ENCODE assay signal across 15 cellular contexts in the genomic region with DNA sequence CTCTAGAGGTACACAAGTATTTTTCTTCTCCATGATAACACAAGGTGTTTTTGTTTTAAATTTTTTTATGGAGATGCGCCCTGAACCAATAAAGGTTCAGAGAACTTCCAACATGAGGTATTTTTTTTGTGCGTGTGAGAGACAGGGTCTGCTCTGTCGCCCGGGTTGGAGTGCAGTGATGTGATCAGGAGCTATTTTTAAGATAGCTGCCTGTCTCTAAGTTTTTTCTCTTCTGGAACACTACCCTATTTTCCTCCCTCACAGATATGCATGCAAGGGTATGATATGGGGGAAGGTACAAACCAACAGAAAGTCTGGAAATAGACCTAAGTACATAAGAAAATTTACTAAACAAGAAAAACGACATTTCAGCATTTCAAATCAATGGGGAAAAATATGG. TPM values are rescaled to one million over a fixed set of nuclear protein-coding genes. Genes with fewer than 3 reads are reported as not detected.
"Had no signal": no experiment of that assay in that cellular context is flagged by ENCODE, and none has a peak within 500 bp of the region (broad histone marks: within the 10 kb centered on the region; RNA-seq: fewer than 3 reads in every experiment).

No MANE protein-coding gene starts in this region.

- H3K4me3 Mint-ChIP-seq: central memory CD8-positive, alpha-beta T cell; effector memory CD8-positive, alpha-beta T cell; mesothelial cell of epicardium; stimulated activated naive B cell treated with anti-CD40 and anti-IgM and Interleukin-4, amounts not matched to agents 10 μg/mL and 1 μg/mL and 100 μg/mL, for 72 hours; T-helper 2 cell treated with Interferon-gamma antibody and Interleukin-4, amounts not matched to agents 5 μg/mL and 100 μg/mL, for 36 hours had no signal

- H3K27ac Mint-ChIP-seq: effector memory CD8-positive, alpha-beta T cell; mesothelial cell of epicardium; T-helper 2 cell treated with Interferon-gamma antibody and Interleukin-4, amounts not matched to agents 5 μg/mL and 100 μg/mL, for 36 hours had no signal

- H3K27me3 Mint-ChIP-seq: central memory CD8-positive, alpha-beta T cell; effector memory CD8-positive, alpha-beta T cell; stimulated activated naive B cell treated with anti-CD40 and anti-IgM and Interleukin-4, amounts not matched to agents 10 μg/mL and 1 μg/mL and 100 μg/mL, for 72 hours had no signal

- H3K9me3 Mint-ChIP-seq: central memory CD8-positive, alpha-beta T cell; effector memory CD8-positive, alpha-beta T cell; stimulated activated naive B cell treated with anti-CD40 and anti-IgM and Interleukin-4, amounts not matched to agents 10 μg/mL and 1 μg/mL and 100 μg/mL, for 72 hours; T-helper 2 cell treated with Interferon-gamma antibody and Interleukin-4, amounts not matched to agents 5 μg/mL and 100 μg/mL, for 36 hours had no signal

- H3K4me1 Mint-ChIP-seq: central memory CD8-positive, alpha-beta T cell; mesothelial cell of epicardium had no signal

- DNase-seq: activated naive CD4-positive, alpha-beta T cell treated with Interleukin-2 at 50 U/mL for 16 hours; amniotic stem cell; body of pancreas; effector memory CD8-positive, alpha-beta T cell; foreskin keratinocyte; glutamatergic neuron; pancreas; stimulated activated naive B cell treated with anti-CD40 and anti-IgM and Interleukin-4, amounts not matched to agents 10 μg/mL and 1 μg/mL and 100 μg/mL, for 72 hours; transverse colon had no signal

- ATAC-seq: body of pancreas; effector memory CD8-positive, alpha-beta T cell; foreskin keratinocyte; pancreas; stimulated activated naive B cell treated with anti-CD40 and anti-IgM and Interleukin-4, amounts not matched to agents 10 μg/mL and 1 μg/mL and 100 μg/mL, for 72 hours had no signal

RNA-seq across cellular contexts. Expression of a gene that starts 37.1 kb away (rescaled TPM):
- total RNA-seq: foreskin keratinocyte, mesothelial cell of epicardium, renal cortical epithelial cell, SK-MEL-5, vagina had no signal
